ENCODE assay signal across 8 cellular contexts in the genomic region with DNA sequence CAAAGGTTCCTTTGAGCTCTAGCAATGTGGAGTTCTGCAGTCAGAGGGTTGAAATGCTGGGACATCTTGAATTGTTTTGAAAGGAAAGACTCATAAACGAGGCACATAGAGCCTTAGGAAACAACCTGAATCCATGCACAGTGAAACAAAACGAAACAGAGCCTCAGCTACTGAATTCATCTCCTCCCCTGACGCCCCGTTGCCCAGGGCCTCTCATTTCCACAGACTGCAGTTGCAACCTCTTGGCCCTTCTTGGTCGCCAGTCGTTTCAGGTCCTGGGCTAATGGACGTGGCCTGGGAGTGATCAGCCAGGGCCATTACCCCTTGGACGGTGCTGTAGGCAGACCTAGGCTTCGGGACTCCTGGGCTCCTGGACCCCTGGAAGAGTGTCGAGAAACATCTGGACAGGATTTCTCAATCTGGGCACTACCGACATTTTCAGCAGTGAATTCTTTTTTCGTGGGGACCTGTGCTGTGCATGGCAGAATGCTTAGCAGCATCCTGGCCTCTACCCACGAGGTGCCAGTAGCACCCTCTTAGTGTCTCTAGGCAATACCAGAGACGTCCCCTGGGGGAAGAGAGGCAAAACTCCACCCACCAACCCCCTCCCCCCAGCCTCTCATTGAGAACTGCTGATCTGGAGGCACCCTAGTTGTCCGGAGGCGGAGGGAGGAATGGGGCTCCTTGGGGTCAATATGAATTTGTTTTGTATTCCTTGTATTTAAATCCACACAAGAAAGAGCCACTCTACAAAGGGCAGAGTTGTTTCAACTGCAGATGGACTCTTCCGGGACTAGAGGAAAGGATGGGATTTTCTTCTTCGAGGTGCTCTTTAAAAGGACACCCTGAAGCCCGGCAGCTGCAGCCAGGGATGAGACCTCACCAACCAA. TPM values are rescaled to one million over a fixed set of nuclear protein-coding genes. Genes with fewer than 3 reads are reported as not detected.
A peak's percentile ranks its signal among the peaks of the same experiment; 100 is the strongest.
DNase-seq lines count a peak whose midpoint lies in the region; ATAC-seq and TF ChIP-seq lines count a peak whose summit lies in the region.

No MANE protein-coding gene starts in this region.

- ATAC-seq in left lobe of liver (no peak), HG03095 (IDR thresholded peaks at IDR 0.05; ENCODE audit: unreplicated experiment) (no peak), GM18505 (IDR thresholded peaks at IDR 0.05; ENCODE audit: unreplicated experiment) (no peak)

- no peak for TF ChIP-seq POLR2A in GM18505 (IDR thresholded peaks at IDR 0.05; ENCODE audit: borderline replicate concordance, extremely low read depth, insufficient read depth, insufficient read length)

- peak overlapping the region; percentile 74; the same call in 1 of the 2 replicates for H3K9ac ChIP-seq in ES-I3 (ENCODE audit: low read depth, low read length)

- TF ChIP-seq CTCF in nephron (IDR thresholded peaks at IDR 0.05; ENCODE audit: unreplicated experiment in 3 of 3): no peak

- peak overlapping the region; percentile 51 for H3K27ac Mint-ChIP-seq in activated naive CD4-positive, alpha-beta T cell treated with anti-CD3 and anti-CD28 coated beads, Interleukin-2, amount 50 U/mL, for 24 hours
- H3K27ac Mint-ChIP-seq in nephron: peak overlapping the region in 2 of 3 experiments; percentile 45 to 66

- H3K4me1 Mint-ChIP-seq in activated naive CD4-positive, alpha-beta T cell treated with anti-CD3 and anti-CD28 coated beads, Interleukin-2, amount 50 U/mL, for 24 hours: peaks cover 4% of the 10 kb centered on the region
- peaks cover 34% of the 10 kb centered on the region for H3K4me1 Mint-ChIP-seq in nephron

- H3K36me3 ChIP-seq in ES-I3 (ENCODE audit: insufficient read depth, low read length): no peaks in the 10 kb centered on the region

- H3K9me3 ChIP-seq in ES-I3 (ENCODE audit: control insufficient read depth, insufficient read depth, low read length): no peaks in the 10 kb centered on the region

- H3K36me3 Mint-ChIP-seq in activated naive CD4-positive, alpha-beta T cell treated with anti-CD3 and anti-CD28 coated beads, Interleukin-2, amount 50 U/mL, for 24 hours: no peaks in the 10 kb centered on the region
- H3K36me3 Mint-ChIP-seq in nephron (ENCODE audit: low read depth): peaks cover 9% of the 10 kb centered on the region

- no peaks in the 10 kb centered on the region; the same call in 1 of the 2 replicates for H3K4me1 ChIP-seq in ES-I3 (ENCODE audit: insufficient read depth, low read length)

- peaks cover 7% of the 10 kb centered on the region for H3K9me3 Mint-ChIP-seq in activated naive CD4-positive, alpha-beta T cell treated with anti-CD3 and anti-CD28 coated beads, Interleukin-2, amount 50 U/mL, for 24 hours
- peaks cover 8% of the 10 kb centered on the region for H3K9me3 Mint-ChIP-seq in nephron

- peak; percentile 19 for DNase-seq in NCI-H1105 (lab: John Stamatoyannopoulos, UW)
- no peak for DNase-seq in left lobe of liver (ENCODE audit: low spot score)
- DNase-seq in GM19240 (ENCODE audit: insufficient read length, low spot score): no peak

- H3K4me3 Mint-ChIP-seq in activated naive CD4-positive, alpha-beta T cell treated with anti-CD3 and anti-CD28 coated beads, Interleukin-2, amount 50 U/mL, for 24 hours: peak overlapping the region; percentile 90
- peak overlapping the region; percentile 65 to 84 (median 75) for H3K4me3 Mint-ChIP-seq in nephron

- no peaks in the 10 kb centered on the region for H3K27me3 Mint-ChIP-seq in activated naive CD4-positive, alpha-beta T cell treated with anti-CD3 and anti-CD28 coated beads, Interleukin-2, amount 50 U/mL, for 24 hours
- H3K27me3 Mint-ChIP-seq in nephron (ENCODE audit: low read depth): peaks cover 24% of the 10 kb centered on the region

RNA-seq across cellular contexts. Expression of gene TMEM242, which starts 50.2 kb away (rescaled TPM):
- total RNA-seq in left lobe of liver: 6.8 TPM
